Comparison of ENCODE assay signal across 24 cellular contexts in genomic region chr10:110574420-110574819, GRCh38. TPM values are rescaled to one million over a fixed set of nuclear protein-coding genes. Genes with fewer than 3 reads are reported as not detected.
DNase-seq lines count a peak whose midpoint lies in the region; ATAC-seq and TF ChIP-seq lines count a peak whose summit lies in the region.
"Had no signal": no experiment of that assay in that cellular context is flagged by ENCODE, and none has a peak within 500 bp of the region (broad histone marks: within the 10 kb centered on the region; RNA-seq: fewer than 3 reads in every experiment).

No MANE protein-coding gene starts in this region.

- H2AFZ ChIP-seq in MM.1S (ENCODE audit: low read length): no peak overlapping the region

- no peaks in the 10 kb centered on the region for H3K9me3 Mint-ChIP-seq in WTC11
- H3K9me3 Mint-ChIP-seq: activated CD4-positive, alpha-beta T cell treated with anti-CD3 and anti-CD28 coated beads, Interleukin-2, amount 10 ng/mL, durations not matched to agents 24 days and 14 days; activated naive CD4-positive, alpha-beta T cell treated with anti-CD3 and anti-CD28 coated beads for 36 hours had no signal

- H3K27ac Mint-ChIP-seq in WTC11: peak overlapping the region; percentile 87
- H3K27ac Mint-ChIP-seq: activated CD4-positive, alpha-beta T cell treated with anti-CD3 and anti-CD28 coated beads, Interleukin-2, amount 10 ng/mL, durations not matched to agents 24 days and 14 days; activated naive CD4-positive, alpha-beta T cell treated with anti-CD3 and anti-CD28 coated beads for 36 hours had no signal

- H3K4me1 ChIP-seq in heart right ventricle: peaks cover 0 to 65% (median 40%) of the 10 kb centered on the region in 9 donors
- peaks cover 40% of the 10 kb centered on the region for H3K4me1 ChIP-seq in A673 (ENCODE audit: insufficient read depth, low read length, poor library complexity, severe bottlenecking)
- peaks cover 41% of the 10 kb centered on the region for H3K4me1 ChIP-seq in MM.1S (ENCODE audit: low read length)
- H3K4me1 ChIP-seq: prostate gland had no signal

- H4K20me1 ChIP-seq in MM.1S (ENCODE audit: insufficient read depth, low read length): peaks cover 34% of the 10 kb centered on the region

- H3K4me1 Mint-ChIP-seq in WTC11: peaks cover 14% of the 10 kb centered on the region

- 65 to 71% methylated on average over 5 of the region's 5 CpGs for WGBS in heart right ventricle, 2 donors

- H3K9ac ChIP-seq in MM.1S (ENCODE audit: low read length): no peak overlapping the region

- no TSS peak for BruUV-seq in A673 (replicated peaks; lab: Mats Ljungman, UMichigan)

- intact Hi-C loops in Right ventricle myocardium superior (cut with DNase I): no loop called here
- intact Hi-C loops in cardiac septum (cut with DNase I): no loop called here
- intact Hi-C loops in heart right ventricle (cut with DNase I): loop anchor here in 1 of 10 donors (10.0 kb wide), 1 partner anchor 330 kb away; no protein-coding TSS in a partner anchor
- intact Hi-C loops in A673 (cut with micrococcal nuclease; ENCODE audit: unreplicated experiment): no loop called here

- H3K4me3 Mint-ChIP-seq in WTC11: no peak overlapping the region
- H3K4me3 Mint-ChIP-seq: activated CD4-positive, alpha-beta T cell treated with anti-CD3 and anti-CD28 coated beads, Interleukin-2, amount 10 ng/mL, durations not matched to agents 24 days and 14 days; activated naive CD4-positive, alpha-beta T cell treated with anti-CD3 and anti-CD28 coated beads for 36 hours had no signal

- H3K79me2 ChIP-seq in MM.1S (ENCODE audit: low read length): peaks cover 99% of the 10 kb centered on the region

- H3K27me3 ChIP-seq in heart right ventricle: no peaks in the 10 kb centered on the region
- no peaks in the 10 kb centered on the region for H3K27me3 ChIP-seq in A673 (replicated peaks; ENCODE audit: insufficient read depth, low read depth, low read length, poor library complexity)
- no peaks in the 10 kb centered on the region for H3K27me3 ChIP-seq in MM.1S (replicated peaks; ENCODE audit: insufficient read depth, low read length)
- H3K27me3 ChIP-seq: ascending aorta, esophagus squamous epithelium, MG63, uterus had no signal

- H3K27me3 Mint-ChIP-seq in WTC11 (ENCODE audit: low read depth): no peaks in the 10 kb centered on the region
- H3K27me3 Mint-ChIP-seq: activated CD4-positive, alpha-beta T cell treated with anti-CD3 and anti-CD28 coated beads, Interleukin-2, amount 10 ng/mL, durations not matched to agents 24 days and 14 days had no signal

- H3K9me3 ChIP-seq in heart right ventricle: no peaks in the 10 kb centered on the region
- no peaks in the 10 kb centered on the region for H3K9me3 ChIP-seq in A673 (ENCODE audit: low read depth, low read length, poor library complexity, severe bottlenecking)
- no peaks in the 10 kb centered on the region for H3K9me3 ChIP-seq in MM.1S (replicated peaks; ENCODE audit: insufficient read depth, low read length)
- H3K9me3 ChIP-seq: ascending aorta, esophagus squamous epithelium, MG63, prostate gland, uterus had no signal

- no peak overlapping the region for H3K4me2 ChIP-seq in MM.1S (ENCODE audit: low read depth, low read length)

- H3K27ac ChIP-seq in heart right ventricle (no peak overlapping the region), A673 (ENCODE audit: low read depth, low read length, poor library complexity, severe bottlenecking) (no peak overlapping the region), MM.1S (ENCODE audit: low read length) (no peak overlapping the region)
- H3K27ac ChIP-seq: ascending aorta, esophagus squamous epithelium, prostate gland, uterus had no signal

- H3K36me3 ChIP-seq in heart right ventricle (peaks cover 0 to 66% (median 15%) of the 10 kb centered on the region in 9 donors), A673 (ENCODE audit: insufficient read depth, low read length, poor library complexity, severe bottlenecking) (peaks cover 75% of the 10 kb centered on the region), MM.1S (replicated peaks; ENCODE audit: insufficient read depth, low read length) (peaks cover 44% of the 10 kb centered on the region)
- H3K36me3 ChIP-seq: prostate gland, uterus had no signal

- no peak for DNase-seq in Right ventricle myocardium superior
- DNase-seq in cardiac septum (ENCODE audit: low spot score): no peak
- DNase-seq in WTC11 (ENCODE audit: low spot score): no peak
- DNase-seq in heart right ventricle: no peak
- no peak for DNase-seq in NCI-H510A (lab: John Stamatoyannopoulos, UW)
- DNase-seq in A673 (ENCODE audit: low spot score): no peak
- no peak for DNase-seq in MM.1S
- DNase-seq: ACHN; activated CD4-positive, alpha-beta T cell treated with anti-CD3 and anti-CD28 coated beads, Interleukin-2, amount 10 ng/mL, durations not matched to agents 24 days and 14 days; activated naive CD4-positive, alpha-beta T cell treated with anti-CD3 and anti-CD28 coated beads for 36 hours; DMS 273 treated with DMSO at 0.1 percent for 48 hours; effector memory CD4-positive, alpha-beta T cell; esophagus squamous epithelium; left colon; MG63; NCI-H146; NCI-H2171 treated with DMSO at 0.1 percent for 48 hours; NCI-H526 treated with DMSO at 0.1 percent for 48 hours; small intestine; T-helper 1 cell; uterus had no signal

- peaks cover 42% of the 10 kb centered on the region for H3K36me3 Mint-ChIP-seq in WTC11

- CTCF ChIA-PET in WTC11 (lab: Charles Lee): interaction anchor here (1.1 kb wide), 1 partner anchor 26 kb away, joined by 3 read pairs; no protein-coding TSS in a partner anchor
- CTCF ChIA-PET in A673 (lab: Charles Lee): no interaction called here

- ATAC-seq in Right ventricle myocardium superior (ENCODE audit: poor library complexity): peak; percentile 73
- ATAC-seq in WTC11: no peak
- peak in 7 of 8 donors; percentile 28 to 70 (median 57) for ATAC-seq in heart right ventricle
- no peak for ATAC-seq in GM21825 (IDR thresholded peaks at IDR 0.05; ENCODE audit: unreplicated experiment)
- ATAC-seq: left colon had no signal

- POLR2A ChIA-PET in WTC11 (lab: Charles Lee) (no interaction called here), A673 (lab: Charles Lee; ENCODE audit: low non-redundant PET) (interaction anchor here (0.7 kb wide), 1 partner anchor 262 kb away, joined by 3 read pairs; no protein-coding TSS in a partner anchor)

- peaks cover 3% of the 10 kb centered on the region; the same call in 1 of the 2 replicates for H3F3A ChIP-seq in MM.1S (ENCODE audit: insufficient read depth, low read length)

- no peak for TF ChIP-seq CTCF in WTC11 (IDR thresholded peaks at IDR 0.05)
- no peak for TF ChIP-seq CTCF in heart right ventricle (IDR thresholded peaks at IDR 0.05)
- TF ChIP-seq CTCF in A673 (conservative IDR thresholded peaks at IDR 0.05; ENCODE audit: low read depth, low read length): no peak
- TF ChIP-seq CTCF in MM.1S (IDR thresholded peaks at IDR 0.05; ENCODE audit: low read length): no peak

- no peaks in the 10 kb centered on the region for H3K9me2 ChIP-seq in MM.1S (replicated peaks; ENCODE audit: insufficient read depth, low read length)

- H3K4me3 ChIP-seq in heart right ventricle (no peak overlapping the region), A673 (ENCODE audit: low read depth, low read length, poor library complexity, severe bottlenecking) (no peak overlapping the region), MM.1S (ENCODE audit: low read length) (no peak overlapping the region)
- H3K4me3 ChIP-seq: ascending aorta, esophagus squamous epithelium, MG63, prostate gland, uterus had no signal

TF ChIP-seq in WTC11, 78 proteins besides CTCF, POLR2A, EP300 and RAD21:
- TF ChIP-seq FOXP4 (CRISPR knock-in tag; IDR thresholded peaks at IDR 0.05) (no peak), JAZF1 (CRISPR knock-in tag; IDR thresholded peaks at IDR 0.05) (no peak), TEAD4 (CRISPR knock-in tag; IDR thresholded peaks at IDR 0.05) (no peak), KAT7 (CRISPR knock-in tag; IDR thresholded peaks at IDR 0.05; ENCODE audit: borderline replicate concordance) (no peak), CREB1 (CRISPR knock-in tag; IDR thresholded peaks at IDR 0.05) (no peak), ZNF317 (CRISPR knock-in tag; IDR thresholded peaks at IDR 0.05; ENCODE audit: borderline replicate concordance, low read depth) (no peak), ATF1 (CRISPR knock-in tag; IDR thresholded peaks at IDR 0.05) (no peak), SOX15 (CRISPR knock-in tag; IDR thresholded peaks at IDR 0.05) (no peak), ZNF671 (CRISPR knock-in tag; IDR thresholded peaks at IDR 0.05) (no peak), E2F5 (CRISPR knock-in tag; IDR thresholded peaks at IDR 0.05) (no peak)

RNA-seq across cellular contexts. Expression of gene SMC3, which starts 6.9 kb away (rescaled TPM):
- total RNA-seq in Right ventricle myocardium superior (20.3 TPM), cardiac septum (21.3 TPM), WTC11 (2021) (63.5 to 71.0 TPM (median 65.4 TPM) in 3 replicates), heart right ventricle (10 to 100 TPM; 18.1 to 23.5 (median 20.9) TPM), A673 (2021) (107 TPM in 2 replicates)
- 10 to 100 TPM; 11.1 to 14.3 TPM for polyA plus RNA-seq in heart right ventricle

Comparison
In these comparisons a context has a peak if more than half of its experiments do, and no peak if none do; other contexts are left out.
1. ATAC-seq: peak in Right ventricle myocardium superior (single experiment) and heart right ventricle (7 of 8); none in WTC11 (single experiment) and GM21825 (single experiment).